8 cellular contexts compared by ENCODE assay signal in the genomic region with DNA sequence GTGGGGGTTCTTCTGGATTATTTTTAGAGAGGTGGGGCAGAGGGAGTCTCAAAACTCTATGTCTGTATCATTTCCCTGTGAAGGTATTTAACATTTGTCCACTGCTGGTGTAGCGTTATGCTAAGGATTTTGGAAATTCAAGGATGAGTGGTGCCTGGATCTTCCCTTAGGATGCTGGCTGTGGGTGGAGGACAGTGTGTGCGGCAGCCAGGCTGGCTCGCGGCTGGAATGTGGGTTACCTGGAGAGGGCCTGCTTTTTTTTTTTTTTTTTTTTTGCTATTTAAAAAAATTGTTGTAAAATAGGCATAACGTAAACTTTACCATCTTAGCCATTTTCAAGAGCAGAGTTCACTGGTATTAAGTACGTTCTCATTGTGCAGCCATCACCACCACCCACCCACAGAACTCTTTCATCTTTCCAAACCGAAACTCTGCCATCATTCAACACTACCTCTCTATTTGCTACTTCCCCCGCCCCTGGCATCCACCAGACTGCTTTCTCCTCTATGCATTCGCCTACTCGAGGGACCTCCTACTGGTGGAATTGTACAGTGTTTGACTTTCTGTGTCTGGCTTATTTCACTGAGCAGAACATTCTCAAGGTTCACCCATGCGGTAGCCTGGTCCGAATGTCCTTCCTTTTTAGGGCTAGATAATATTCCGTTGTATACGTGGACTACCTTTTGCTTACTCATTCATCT.
DNase-seq lines count a peak whose midpoint lies in the region; ATAC-seq and TF ChIP-seq lines count a peak whose summit lies in the region.

No MANE protein-coding gene starts in this region.

- TF ChIP-seq CTCF in osteocyte (IDR thresholded peaks at IDR 0.05), result peak; percentile 44

- DNase-seq in EL (peak; percentile 8), M059J (ENCODE audit: low read depth) (peak; percentile 4), astrocyte of the hippocampus (ENCODE audit: low read depth, low spot score) (peak; percentile 42), osteocyte (ENCODE audit: extremely low spot score, unreplicated experiment) (no peak), NCI-H2029 (lab: John Stamatoyannopoulos, UW) (no peak)

- peaks cover 4% of the 10 kb centered on the region for H3K4me1 Mint-ChIP-seq in osteocyte (ENCODE audit: unreplicated experiment)

- no peaks in the 10 kb centered on the region for H3K36me3 Mint-ChIP-seq in osteocyte (ENCODE audit: unreplicated experiment)

- no peak overlapping the region for H3K4me3 Mint-ChIP-seq in osteocyte (ENCODE audit: unreplicated experiment)

- H3K27ac Mint-ChIP-seq in osteocyte (ENCODE audit: unreplicated experiment), result no peak overlapping the region

- no peaks in the 10 kb centered on the region for H3K27me3 Mint-ChIP-seq in osteocyte (ENCODE audit: unreplicated experiment)

- no peaks in the 10 kb centered on the region for H3K9me3 Mint-ChIP-seq in osteocyte (ENCODE audit: unreplicated experiment)

- ATAC-seq in HG03280 (IDR thresholded peaks at IDR 0.05; ENCODE audit: unreplicated experiment) (no peak), esophagus mucosa (no peak), GM18858 (IDR thresholded peaks at IDR 0.05; ENCODE audit: unreplicated experiment) (no peak)

Comparison
In these comparisons a context has a peak if more than half of its experiments do, and no peak if none do; other contexts are left out.
1. DNase-seq: peak in EL (single experiment), M059J (single experiment) and astrocyte of the hippocampus (single experiment); none in osteocyte (single experiment) and NCI-H2029 (single experiment).